ENCODE assay signal across 10 cellular contexts in genomic region chr2:241940329-241940728, GRCh38.
DNase-seq lines count a peak whose midpoint lies in the region; ATAC-seq, FAIRE-seq and TF ChIP-seq lines count a peak whose summit lies in the region.
"Had no signal": no experiment of that assay in that cellular context is flagged by ENCODE, and none has a peak within 500 bp of the region (broad histone marks: within the 10 kb centered on the region; RNA-seq: fewer than 3 reads in every experiment).

No MANE protein-coding gene starts in this region.

- H3K36me3 ChIP-seq in BE2C: no peaks in the 10 kb centered on the region

- no peak for ATAC-seq in GM21526 (IDR thresholded peaks at IDR 0.05; ENCODE audit: low FRiP score, unreplicated experiment)
- ATAC-seq: effector memory CD8-positive, alpha-beta T cell had no signal

- TF ChIP-seq CTCF in BE2C (IDR thresholded peaks at IDR 0.05; ENCODE audit: low read depth, low read length) (peak; percentile 57), GM12874 (IDR thresholded peaks at IDR 0.05; ENCODE audit: insufficient read depth, low read depth, low read length) (peak; percentile 41; the same call in 1 of the 2 replicates), foreskin fibroblast (IDR thresholded peaks at IDR 0.05; ENCODE audit: low read depth, low read length) (peak; percentile 12)

- no peaks in the 10 kb centered on the region; the same call in 1 of the 2 replicates for H3K4me1 ChIP-seq in BE2C

- H3K4me3 ChIP-seq in BE2C (ENCODE audit: low read depth, low read length) (no peak overlapping the region), foreskin fibroblast (ENCODE audit: low read depth in 1 of 2, low read length in 2 of 2) (no peak overlapping the region)

- no peak for FAIRE-seq in H54 (lab: Jason Lieb, UNC)

- DNase-seq in BE2C (no peak), OCI-M1 (lab: John Stamatoyannopoulos, UW) (peak; percentile 18), foreskin fibroblast (no peak), HK-2 (ENCODE audit: unreplicated experiment) (no peak), H54 (ENCODE audit: insufficient read length, low spot score) (no peak), T-helper 1 cell (no peak)
- DNase-seq: effector memory CD8-positive, alpha-beta T cell; NCI-H345 had no signal

- no peaks in the 10 kb centered on the region for H3K27me3 ChIP-seq in BE2C

- no peak for TF ChIP-seq POLR2A in H54 (IDR thresholded peaks at IDR 0.05; ENCODE audit: low read depth, low read length)

- 0 out of 2 replicates have a peak, but pooled peaks cover 5% of the 10 kb centered on the region for H3K9me3 ChIP-seq in BE2C
